8 cellular contexts compared by ENCODE assay signal in genomic region chr1:31957701-31958674, GRCh38. TPM values are rescaled to one million over a fixed set of nuclear protein-coding genes. Genes with fewer than 3 reads are reported as not detected.
DNase-seq lines count a peak whose midpoint lies in the region; ATAC-seq and TF ChIP-seq lines count a peak whose summit lies in the region.

No MANE protein-coding gene starts in this region.

- H3F3A ChIP-seq in smooth muscle cell (ENCODE audit: low read depth), result peaks cover 22% of the 10 kb centered on the region

- ATAC-seq in HG03520 (IDR thresholded peaks at IDR 0.05; ENCODE audit: unreplicated experiment), result no peak
- no peak for ATAC-seq in GM19035 (IDR thresholded peaks at IDR 0.05; ENCODE audit: unreplicated experiment)

- no peaks in the 10 kb centered on the region for H3K9me3 ChIP-seq in smooth muscle cell (replicated peaks; ENCODE audit: low read depth)

- H2AFZ ChIP-seq in smooth muscle cell (ENCODE audit: low read depth), result peak overlapping the region; percentile 8

- H3K79me2 ChIP-seq in smooth muscle cell (ENCODE audit: low read depth), result no peaks in the 10 kb centered on the region

- H4K20me1 ChIP-seq in smooth muscle cell (ENCODE audit: low read depth), result no peaks in the 10 kb centered on the region

- no peaks in the 10 kb centered on the region for H3K36me3 ChIP-seq in smooth muscle cell (ENCODE audit: low read depth)
- H3K36me3 ChIP-seq in H7 (replicated peaks; ENCODE audit: control insufficient read depth, insufficient read depth, low read length), result no peaks in the 10 kb centered on the region

- H3K27me3 ChIP-seq in smooth muscle cell (ENCODE audit: low read depth) (no peaks in the 10 kb centered on the region), H7 (ENCODE audit: control insufficient read depth, insufficient read depth, low read length) (no peaks in the 10 kb centered on the region)

- no peak for TF ChIP-seq POLR2A in NB4 (IDR thresholded peaks at IDR 0.05; ENCODE audit: extremely low read depth, insufficient read length)

- TF ChIP-seq CTCF in GM10248 (IDR thresholded peaks at IDR 0.05; ENCODE audit: control extremely low read depth, extremely low read depth, low read depth, missing control alignments), result no peak
- no peak for TF ChIP-seq CTCF in NB4 (IDR thresholded peaks at IDR 0.05; ENCODE audit: low read depth, low read length)
- no peak for TF ChIP-seq CTCF in smooth muscle cell (IDR thresholded peaks at IDR 0.05; ENCODE audit: borderline replicate concordance, insufficient read depth, poor library complexity, severe bottlenecking)

- CTCF ChIA-PET in GM10248 (lab: Yijun Ruan, JAX), result interaction anchor here (0.8 to 25.8 kb wide), 5 partner anchors 11 to 105 kb away, joined by 3 to 501 read pairs (median 4); partner anchors contain the start of gene PTP4A2

- 62% methylated on average over 9 of the region's 9 CpGs for WGBS in smooth muscle cell (ENCODE audit: low lambda C conversion rate)

- DNase-seq in GM10248 (ENCODE audit: extremely low spot score) (peak; percentile 49), NB4 (ENCODE audit: low read depth) (peak; percentile 86), smooth muscle cell (lab: John Stamatoyannopoulos, UW; ENCODE audit: unreplicated experiment) (no peak), H7 (no peak), NCI-H510A treated with DMSO at 0.1 percent for 48 hours (lab: John Stamatoyannopoulos, UW) (no peak)
- DNase-seq in activated naive CD4-positive, alpha-beta T cell treated with anti-CD3 and anti-CD28 coated beads, Interleukin-2, amount 50 U/mL, for 16 hours, result peak; percentile 51

- H3K4me3 ChIP-seq in NB4 (ENCODE audit: low read depth, low read length) (no peak overlapping the region), smooth muscle cell (no peak overlapping the region), H7 (ENCODE audit: insufficient read depth, low read depth, low read length) (no peak overlapping the region)

- H3K4me1 ChIP-seq in smooth muscle cell (ENCODE audit: low read depth), result peaks cover 28% of the 10 kb centered on the region

- H3K4me2 ChIP-seq in smooth muscle cell, result peak overlapping the region; percentile 60

- H3K27ac ChIP-seq in smooth muscle cell (ENCODE audit: low read depth), result peak overlapping the region; percentile 98

- H3K9ac ChIP-seq in smooth muscle cell (ENCODE audit: low read depth), result no peak overlapping the region

- POLR2A ChIA-PET in GM10248 (lab: Yijun Ruan, JAX), result interaction anchor here (0.7 to 1.3 kb wide), 4 partner anchors 20 to 65 kb away, joined by 3 to 7 read pairs (median 4); partner anchors contain the start of gene PTP4A2

RNA-seq across cellular contexts. Expression of gene PTP4A2, which starts 19.8 kb away (rescaled TPM):
- total RNA-seq in smooth muscle cell, result 460 and 518 TPM in 2 replicates
- 316 and 334 TPM in 2 replicates for polyA plus RNA-seq in smooth muscle cell
- 307 and 444 TPM in 2 replicates for total RNA-seq in H7 (2014; rRNA removed; shearing (Covaris generic))

RNA-seq across cellular contexts. Expression of gene KHDRBS1, which starts 55.7 kb away (rescaled TPM):
- 80.4 and 90.6 TPM in 2 replicates for total RNA-seq in smooth muscle cell
- 85.0 and 86.5 TPM in 2 replicates for polyA plus RNA-seq in smooth muscle cell
- 84.7 and 108 TPM in 2 replicates for total RNA-seq in H7 (2014; rRNA removed; shearing (Covaris generic))

Comparison
In these comparisons a context has a peak if more than half of its experiments do, and no peak if none do; other contexts are left out.
1. DNase-seq: peak in GM10248 (single experiment), NB4 (single experiment) and activated naive CD4-positive, alpha-beta T cell treated with anti-CD3 and anti-CD28 coated beads, Interleukin-2, amount 50 U/mL, for 16 hours (single experiment); none in smooth muscle cell (single experiment), H7 (single experiment) and NCI-H510A treated with DMSO at 0.1 percent for 48 hours (single experiment).